ENCODE assay signal across 8 cellular contexts in the genomic region with DNA sequence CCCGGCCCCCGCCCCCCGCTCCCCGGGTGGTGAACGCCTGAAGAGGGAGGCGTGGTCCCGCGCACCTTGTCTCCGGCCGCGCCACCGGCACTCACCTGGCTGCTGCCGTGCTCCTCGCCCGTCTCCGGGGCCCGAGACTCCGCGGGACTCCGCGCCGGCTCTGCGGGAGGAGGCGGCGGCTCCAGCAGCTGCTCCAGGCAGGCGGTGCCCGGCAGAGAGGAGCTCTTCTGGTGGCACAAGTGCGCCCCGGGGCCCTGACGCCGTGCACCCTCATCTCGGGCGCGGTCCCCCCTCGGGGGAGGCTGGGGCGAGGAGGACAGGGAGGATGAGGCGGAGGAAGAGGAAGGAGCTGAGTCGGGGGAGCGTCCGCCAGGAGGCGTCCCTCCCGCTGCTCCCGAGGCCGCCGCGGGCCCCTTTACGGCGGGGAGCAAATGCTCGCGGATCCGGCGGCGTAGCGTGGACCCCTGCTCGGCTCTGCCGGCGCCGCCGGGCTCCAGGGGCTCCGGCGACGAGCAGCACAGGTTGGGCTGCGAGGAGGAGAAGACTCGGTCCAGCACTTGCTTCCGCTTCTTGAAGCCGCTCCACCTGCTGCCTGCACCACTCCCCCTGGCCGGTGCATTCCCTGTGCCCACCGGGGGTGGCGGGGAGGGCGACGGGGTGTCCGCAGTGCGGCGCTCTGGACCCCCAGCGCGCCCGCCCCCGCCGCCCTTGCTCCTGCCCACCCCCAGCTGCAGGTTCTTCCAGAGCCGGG. TPM values are rescaled to one million over a fixed set of nuclear protein-coding genes. Genes with fewer than 3 reads are reported as not detected.
DNase-seq lines count a peak whose midpoint lies in the region; ATAC-seq and TF ChIP-seq lines count a peak whose summit lies in the region.

No MANE protein-coding gene starts in this region.

- H3K9me3 ChIP-seq in BLaER1: no peaks in the 10 kb centered on the region
- H3K9me3 ChIP-seq in PC-3 (ENCODE audit: low read length): no peaks in the 10 kb centered on the region

- peak overlapping the region; percentile 89 for H2AFZ ChIP-seq in PC-3 (ENCODE audit: low read length)

- peaks cover 5% of the 10 kb centered on the region for H3K36me3 Mint-ChIP-seq in MCF 10A (ENCODE audit: insufficient read depth, unreplicated experiment)

- H3F3A ChIP-seq in PC-3 (ENCODE audit: low read length, unreplicated experiment): no peaks in the 10 kb centered on the region

- ATAC-seq in GM18502 (IDR thresholded peaks at IDR 0.05; ENCODE audit: poor library complexity, unreplicated experiment) (peak; percentile 62), HG03095 (IDR thresholded peaks at IDR 0.05; ENCODE audit: unreplicated experiment) (peak; percentile 53), PC-3 (peak; percentile 56)

- H4K20me1 ChIP-seq in BLaER1: no peaks in the 10 kb centered on the region
- no peaks in the 10 kb centered on the region for H4K20me1 ChIP-seq in PC-3 (ENCODE audit: low read length)

- CTCF ChIA-PET in PC-3 (lab: Charles Lee) (interaction anchor here (0.6 kb wide), 2 partner anchors 271 kb away, joined by 3 to 4 read pairs; a partner anchor contains a TSS), MCF 10A (lab: Yijun Ruan, JAX) (interaction anchor here (0.6 to 1.9 kb wide), 5 partner anchors 18 to 1857 kb away, joined by 3 to 7 read pairs (median 4); no protein-coding TSS in a partner anchor)

- H3K9me3 Mint-ChIP-seq in MCF 10A (ENCODE audit: unreplicated experiment): no peaks in the 10 kb centered on the region

- H3K9me2 ChIP-seq in PC-3 (replicated peaks; ENCODE audit: low read length): no peaks in the 10 kb centered on the region

- peaks cover 40% of the 10 kb centered on the region for H3K27me3 ChIP-seq in BLaER1
- peaks cover 48% of the 10 kb centered on the region for H3K27me3 ChIP-seq in PC-3 (ENCODE audit: low read length)

- H3K27ac ChIP-seq in BLaER1: no peak overlapping the region
- no peak overlapping the region for H3K27ac ChIP-seq in PC-3 (ENCODE audit: low read length)

- peaks cover 65% of the 10 kb centered on the region for H3K27me3 Mint-ChIP-seq in MCF 10A (ENCODE audit: insufficient read depth, unreplicated experiment)

- H3K36me3 ChIP-seq in BLaER1 (no peaks in the 10 kb centered on the region), PC-3 (ENCODE audit: low read depth, low read length) (no peaks in the 10 kb centered on the region)

- no TSS peak for BruUV-seq in PC-3 (replicated peaks; lab: Mats Ljungman, UMichigan)
- no TSS peak for BruUV-seq in MCF 10A (replicated peaks; lab: Mats Ljungman, UMichigan)

- intact Hi-C loops in PC-3 (cut with micrococcal nuclease): loop anchor here (10.0 kb wide), 2 partner anchors 191 to 561 kb away; no protein-coding TSS in a partner anchor
- intact Hi-C loops in MCF 10A (cut with micrococcal nuclease): loop anchor here (5.0 to 10.0 kb wide), 3 partner anchors 181 to 563 kb away; no protein-coding TSS in a partner anchor

- no peaks in the 10 kb centered on the region for H3K79me2 ChIP-seq in PC-3 (ENCODE audit: low read length)

- peak overlapping the region; percentile 69 for H3K4me3 Mint-ChIP-seq in MCF 10A (ENCODE audit: unreplicated experiment)

- H3K27ac Mint-ChIP-seq in MCF 10A (ENCODE audit: low read depth, unreplicated experiment): no peak overlapping the region

- H3K4me3 ChIP-seq in BLaER1: peak overlapping the region; percentile 77
- peak overlapping the region; percentile 71 for H3K4me3 ChIP-seq in PC-3 (ENCODE audit: low read length)

- H3K4me1 ChIP-seq in BLaER1 (peaks cover 8% of the 10 kb centered on the region), PC-3 (ENCODE audit: insufficient read depth, low read length) (peaks cover 5% of the 10 kb centered on the region; the same call in 1 of the 2 replicates)

- DNase-seq in PC-3 (peak; percentile 27), MCF 10A (ENCODE audit: unreplicated experiment) (peak; percentile 47), kidney glomerular epithelial cell (lab: John Stamatoyannopoulos, UW) (peak; percentile 11), COLO829 (ENCODE audit: low spot score) (no peak)
- DNase-seq in stimulated activated CD8-positive, alpha-beta memory T cell treated with anti-CD3 and anti-CD28 coated beads, Interleukin-4, amount 100 ng/mL, for 48 hours: peak; percentile 46

- H3K9ac ChIP-seq in BLaER1 (peak overlapping the region; percentile 60), PC-3 (ENCODE audit: low read length) (no peak overlapping the region)

- no peaks in the 10 kb centered on the region for H3K4me1 Mint-ChIP-seq in MCF 10A (ENCODE audit: insufficient read depth, unreplicated experiment)

- H3K4me2 ChIP-seq in BLaER1 (peak overlapping the region; percentile 98), PC-3 (ENCODE audit: low read length) (peak overlapping the region; percentile 90)

- POLR2A ChIA-PET in PC-3 (lab: Charles Lee; ENCODE audit: unreplicated experiment): interaction anchor here (0.5 to 0.6 kb wide), 2 partner anchors 209 to 390 kb away, joined by 3 to 7 read pairs; no protein-coding TSS in a partner anchor
- POLR2A ChIA-PET in MCF 10A (lab: Yijun Ruan, JAX): interaction anchor here (0.6 to 1.1 kb wide), 3 partner anchors 163 to 198 kb away, joined by 3 read pairs; no protein-coding TSS in a partner anchor

- TF ChIP-seq CTCF in PC-3 (conservative IDR thresholded peaks at IDR 0.05; ENCODE audit: low read depth, low read length): peak; percentile 53
- peak; percentile 60 for TF ChIP-seq CTCF in MCF 10A (IDR thresholded peaks at IDR 0.05; ENCODE audit: unreplicated experiment)

RNA-seq across cellular contexts. Expression of a gene that starts 1.0 kb away (rescaled TPM):
- total RNA-seq in PC-3 (2014; rRNA removed) (4.8 and 7.5 TPM in 2 replicates), MCF 10A (2022) (29.3 and 40.3 TPM in 2 replicates)
